In genomic region chr1:219160942-219161341, GRCh38 we compare ENCODE assay signal across 18 cellular contexts. TPM values are rescaled to one million over a fixed set of nuclear protein-coding genes. Genes with fewer than 3 reads are reported as not detected.
DNase-seq lines count a peak whose midpoint lies in the region; ATAC-seq, FAIRE-seq and TF ChIP-seq lines count a peak whose summit lies in the region.
"Had no signal": no experiment of that assay in that cellular context is flagged by ENCODE, and none has a peak within 500 bp of the region (broad histone marks: within the 10 kb centered on the region; RNA-seq: fewer than 3 reads in every experiment).

No MANE protein-coding gene starts in this region.

- no peaks in the 10 kb centered on the region for H3K36me3 ChIP-seq in left ventricle myocardium inferior
- H3K36me3 ChIP-seq in adipocyte (ENCODE audit: control insufficient read depth, insufficient read depth, low read length, severe bottlenecking): no peaks in the 10 kb centered on the region
- no peaks in the 10 kb centered on the region for H3K36me3 ChIP-seq in mesenchymal stem cell (ENCODE audit: control insufficient read depth in 1 of 2, insufficient read depth in 2 of 2, low read depth in 1 of 2, low read length in 2 of 2)
- H3K36me3 ChIP-seq in Karpas-422 (ENCODE audit: insufficient read depth, low read length): no peaks in the 10 kb centered on the region
- H3K36me3 ChIP-seq: BLaER1 had no signal

- H3K9me3 ChIP-seq in left ventricle myocardium inferior (replicated peaks) (no peaks in the 10 kb centered on the region), adipocyte (ENCODE audit: control insufficient read depth, low read length) (no peaks in the 10 kb centered on the region), mesenchymal stem cell (ENCODE audit: control insufficient read depth, low read length) (no peaks in the 10 kb centered on the region), Karpas-422 (ENCODE audit: low read length) (no peaks in the 10 kb centered on the region)
- H3K9me3 ChIP-seq: BLaER1 had no signal

- H3K79me1 ChIP-seq in mesenchymal stem cell (replicated peaks; ENCODE audit: low read length, poor library complexity, severe bottlenecking): no peaks in the 10 kb centered on the region

- no peak overlapping the region for H3K14ac ChIP-seq in mesenchymal stem cell (ENCODE audit: low read length in 2 of 2)

- H4K20me1 ChIP-seq in Karpas-422 (ENCODE audit: insufficient read depth, low read depth, low read length): no peaks in the 10 kb centered on the region
- H4K20me1 ChIP-seq: BLaER1 had no signal

- H3K4me1 ChIP-seq in left ventricle myocardium inferior: no peaks in the 10 kb centered on the region
- H3K4me1 ChIP-seq in adipocyte (ENCODE audit: control insufficient read depth, insufficient read depth, low read length): peaks cover 9% of the 10 kb centered on the region
- no peaks in the 10 kb centered on the region for H3K4me1 ChIP-seq in mesenchymal stem cell (ENCODE audit: control insufficient read depth, insufficient read depth, low read depth, low read length)
- H3K4me1 ChIP-seq in Karpas-422 (ENCODE audit: low read length): peaks cover 8% of the 10 kb centered on the region
- H3K4me1 ChIP-seq: BLaER1 had no signal

- no peak overlapping the region for H2BK120ac ChIP-seq in mesenchymal stem cell (ENCODE audit: low read depth, low read length)

- no peaks in the 10 kb centered on the region for H3K9me2 ChIP-seq in Karpas-422 (replicated peaks; ENCODE audit: insufficient read depth, low read length)

- H3K23ac ChIP-seq in mesenchymal stem cell (ENCODE audit: low read length in 2 of 2): no peak overlapping the region

- H3K27me3 ChIP-seq in left ventricle myocardium inferior (ENCODE audit: low read depth) (no peaks in the 10 kb centered on the region), adipocyte (replicated peaks; ENCODE audit: control insufficient read depth, insufficient read depth, low read length) (no peaks in the 10 kb centered on the region), mesenchymal stem cell (ENCODE audit: control insufficient read depth in 1 of 2, insufficient read depth in 1 of 2, low read length in 2 of 2) (no peaks in the 10 kb centered on the region), Karpas-422 (ENCODE audit: low read length) (no peaks in the 10 kb centered on the region)
- H3K27me3 ChIP-seq: BLaER1 had no signal

- H3K27ac ChIP-seq in left ventricle myocardium inferior (replicated peaks): no peak overlapping the region
- H3K27ac ChIP-seq in mesenchymal stem cell (ENCODE audit: low read length, poor library complexity, severe bottlenecking): no peak overlapping the region
- no peak overlapping the region for H3K27ac ChIP-seq in Karpas-422 (ENCODE audit: low read length)
- H3K27ac ChIP-seq: BLaER1, PC-9 had no signal

- H3K9ac ChIP-seq in adipocyte (ENCODE audit: low read length): no peak overlapping the region
- H3K9ac ChIP-seq in mesenchymal stem cell (ENCODE audit: low read length): peak overlapping the region; percentile 6
- H3K9ac ChIP-seq in Karpas-422 (ENCODE audit: low read length): no peak overlapping the region
- H3K9ac ChIP-seq: BLaER1 had no signal

- H2BK15ac ChIP-seq in mesenchymal stem cell (ENCODE audit: low read depth, poor library complexity, severe bottlenecking): no peak overlapping the region

- H2AFZ ChIP-seq in mesenchymal stem cell (ENCODE audit: low read depth, low read length): no peak overlapping the region
- no peak overlapping the region for H2AFZ ChIP-seq in Karpas-422 (ENCODE audit: low read length)
- H2AFZ ChIP-seq: PC-9 had no signal

- no peak overlapping the region for H3K18ac ChIP-seq in mesenchymal stem cell (ENCODE audit: low read depth in 1 of 2, low read length in 2 of 2)

- DNase-seq in left ventricle myocardium superior (no peak), left ventricle myocardium inferior (no peak), adipocyte (ENCODE audit: low read depth) (peak; percentile 15), mesenchymal stem cell (no peak), NCI-H2171 treated with DMSO at 0.1 percent for 48 hours (lab: John Stamatoyannopoulos, UW) (no peak), Karpas-422 (no peak), GM12891 (ENCODE audit: insufficient read length, low spot score) (no peak)
- DNase-seq: CD4-positive, alpha-beta memory T cell; GF-D8; KBM-7; MV-4-11; NCI-H1694 treated with DMSO at 0.1 percent for 48 hours; NCI-H2227 treated with DMSO at 0.1 percent for 48 hours; NCI-H524; PC-9 had no signal

- no peaks in the 10 kb centered on the region for H3K79me2 ChIP-seq in Karpas-422 (ENCODE audit: low read length)

- no peak overlapping the region for H2BK12ac ChIP-seq in mesenchymal stem cell (ENCODE audit: low read length in 2 of 2)

- no peak for TF ChIP-seq CTCF in left ventricle myocardium inferior (IDR thresholded peaks at IDR 0.05; ENCODE audit: borderline replicate concordance)

- FAIRE-seq in GM12891 (lab: Jason Lieb, UNC): no peak
- FAIRE-seq: H1 had no signal

- H4K8ac ChIP-seq in mesenchymal stem cell (ENCODE audit: low read length): no peak overlapping the region

- H3K4me3 ChIP-seq in left ventricle myocardium inferior: no peak overlapping the region
- H3K4me3 ChIP-seq in adipocyte (ENCODE audit: low read length): no peak overlapping the region
- H3K4me3 ChIP-seq in mesenchymal stem cell (ENCODE audit: insufficient read depth in 1 of 2, low read depth in 1 of 2, low read length in 2 of 2): no peak overlapping the region
- H3K4me3 ChIP-seq in Karpas-422 (ENCODE audit: low read length): no peak overlapping the region
- H3K4me3 ChIP-seq: BLaER1, PC-9 had no signal

- intact Hi-C loops in left ventricle myocardium superior (cut with micrococcal nuclease) (no loop called here), left ventricle myocardium inferior (cut with micrococcal nuclease) (no loop called here)

- ATAC-seq in left ventricle myocardium superior (peak; percentile 50), HG02840 (IDR thresholded peaks at IDR 0.05; ENCODE audit: low FRiP score, unreplicated experiment) (no peak)

- H3K4ac ChIP-seq in mesenchymal stem cell (ENCODE audit: low read depth in 1 of 2, low read length in 2 of 2): no peak overlapping the region

- no peak overlapping the region for H2AK5ac ChIP-seq in mesenchymal stem cell (ENCODE audit: low read length, severe bottlenecking)

- WGBS in mesenchymal stem cell: 80% methylated on average over 1 of the region's 2 CpGs

- no peak overlapping the region for H2BK5ac ChIP-seq in mesenchymal stem cell (ENCODE audit: low read depth, low read length, poor library complexity, severe bottlenecking)

- no peak for TF ChIP-seq POLR2A in GM12891 (IDR thresholded peaks at IDR 0.05; ENCODE audit: low read depth, low read length)

- H4K91ac ChIP-seq in mesenchymal stem cell (ENCODE audit: low read length): no peak overlapping the region

- no peak overlapping the region for H3K4me2 ChIP-seq in mesenchymal stem cell (ENCODE audit: low read length, poor library complexity, severe bottlenecking)
- H3K4me2 ChIP-seq in Karpas-422 (ENCODE audit: low read depth, low read length, poor library complexity, severe bottlenecking): no peak overlapping the region
- H3K4me2 ChIP-seq: BLaER1, PC-9 had no signal

TF ChIP-seq in GM12891, 5 proteins besides CTCF, POLR2A, EP300 and RAD21:
- TF ChIP-seq TAF1 (IDR thresholded peaks at IDR 0.05; ENCODE audit: low read depth, low read length) (no peak), PAX5 (IDR thresholded peaks at IDR 0.05; ENCODE audit: insufficient read depth, low read length, severe bottlenecking) (no peak), SPI1 (IDR thresholded peaks at IDR 0.05; ENCODE audit: low read depth, low read length) (no peak), POLR2AphosphoS5 (IDR thresholded peaks at IDR 0.05; ENCODE audit: low read depth, low read length) (no peak), POU2F2 (IDR thresholded peaks at IDR 0.05; ENCODE audit: low read depth, low read length) (no peak)

RNA-seq across cellular contexts. Expression of gene LYPLAL1, which starts 12.7 kb away (rescaled TPM):
- total RNA-seq in left ventricle myocardium superior: 63.7 TPM
- 85.8 TPM for total RNA-seq in left ventricle myocardium inferior
- 15.9 TPM for polyA plus RNA-seq in mesenchymal stem cell (2013, experiment 1 of 2)
- polyA plus RNA-seq in mesenchymal stem cell (2013, experiment 2 of 2): 18.2 TPM
- 24.3 and 85.1 TPM in 2 replicates for total RNA-seq in Karpas-422 (2014; rRNA removed; shearing (Covaris generic); ENCODE audit: low replicate concordance)
- polyA plus RNA-seq in GM12891 (2012; ENCODE audit: low read depth, missing spikeins): 17.7 TPM
